Comparison of ENCODE assay signal across 21 cellular contexts in the genomic region with DNA sequence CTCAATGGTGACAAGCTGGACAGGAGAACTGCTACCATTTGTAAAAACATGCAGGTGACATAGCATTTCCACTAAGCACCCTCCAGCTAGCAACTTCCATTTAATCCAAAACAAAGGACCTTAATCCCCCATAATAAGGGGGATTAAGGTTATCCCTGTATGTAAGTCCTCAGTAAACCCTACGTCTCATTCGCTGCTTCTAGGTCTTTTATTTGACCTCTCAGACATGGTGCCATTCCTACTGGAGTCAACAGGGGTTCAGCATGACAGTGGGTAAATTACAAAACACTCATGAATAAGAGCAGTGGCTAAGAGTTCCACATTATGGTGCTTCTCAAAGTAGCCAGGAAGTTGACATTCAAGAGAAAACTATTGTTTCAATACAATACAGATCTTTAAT.
A peak's percentile ranks its signal among the peaks of the same experiment; 100 is the strongest.
DNase-seq lines count a peak whose midpoint lies in the region; FAIRE-seq and TF ChIP-seq lines count a peak whose summit lies in the region.
"Had no signal": no experiment of that assay in that cellular context is flagged by ENCODE, and none has a peak within 500 bp of the region (broad histone marks: within the 10 kb centered on the region; RNA-seq: fewer than 3 reads in every experiment).

No MANE protein-coding gene starts in this region.

- H3K4me2 ChIP-seq in mammary epithelial cell (ENCODE audit: insufficient read depth, low read depth, low read length) (no peak overlapping the region), keratinocyte (ENCODE audit: control insufficient read depth, extremely low read depth, insufficient read depth, low read depth, low read length) (no peak overlapping the region)

- no peak for TF ChIP-seq POLR2A in breast epithelium (IDR thresholded peaks at IDR 0.05)

- in situ Hi-C loops in mammary epithelial cell (cut with MboI; ENCODE audit: low sequenced_read_pairs in 2 of 2), result no loop called here

- H3K27ac ChIP-seq in mammary epithelial cell (ENCODE audit: insufficient read depth, low read depth, low read length) (no peak overlapping the region), breast epithelium (no peak overlapping the region), keratinocyte (ENCODE audit: control insufficient read depth, insufficient read depth, low read length) (no peak overlapping the region)
- H3K27ac ChIP-seq: 22Rv1, SJCRH30 had no signal

- H3K79me2 ChIP-seq in mammary epithelial cell (ENCODE audit: insufficient read depth, low read length) (no peaks in the 10 kb centered on the region), keratinocyte (ENCODE audit: control insufficient read depth, insufficient read depth, low read length) (no peaks in the 10 kb centered on the region)

- FAIRE-seq in keratinocyte (lab: Jason Lieb, UNC), result no peak
- FAIRE-seq: GM18507 had no signal

- peak overlapping the region; percentile 33 for H2AFZ ChIP-seq in mammary epithelial cell (ENCODE audit: low read depth, low read length)
- peak overlapping the region; percentile 10 for H2AFZ ChIP-seq in keratinocyte (ENCODE audit: control insufficient read depth, low read length)

- intact Hi-C loops in mammary epithelial cell (cut with micrococcal nuclease), result no loop called here
- intact Hi-C loops in breast epithelium (cut with DNase I; ENCODE audit: low total_unique reads), result no loop called here

- H3K4me3 ChIP-seq in mammary epithelial cell (replicated peaks in 1 of 3; ENCODE audit: insufficient read depth in 1 of 3, low read depth in 2 of 3, low read length in 3 of 3) (no peak overlapping the region), breast epithelium (no peak overlapping the region), keratinocyte (ENCODE audit: control insufficient read depth in 2 of 3, extremely low read depth in 1 of 3, insufficient read depth in 2 of 3, low read depth in 1 of 3, low read length in 3 of 3) (no peak overlapping the region)
- H3K4me3 ChIP-seq: SJCRH30 had no signal

- no TSS peak for BruUV-seq in mammary epithelial cell (replicated peaks; lab: Mats Ljungman, UMichigan)

- CTCF ChIA-PET in mammary epithelial cell (lab: Charles Lee; ENCODE audit: low non-redundant PET), result no interaction called here

- no peaks in the 10 kb centered on the region for H3K36me3 ChIP-seq in mammary epithelial cell (ENCODE audit: insufficient read depth, low read length)
- H3K36me3 ChIP-seq in breast epithelium, result no peaks in the 10 kb centered on the region
- no peaks in the 10 kb centered on the region for H3K36me3 ChIP-seq in keratinocyte (ENCODE audit: control insufficient read depth in 2 of 2, extremely low read depth in 1 of 2, insufficient read depth in 2 of 2, low read length in 2 of 2)
- H3K36me3 ChIP-seq: BE2C, SJCRH30 had no signal

- H4K20me1 ChIP-seq in mammary epithelial cell (ENCODE audit: insufficient read depth, low read length), result no peaks in the 10 kb centered on the region
- no peaks in the 10 kb centered on the region for H4K20me1 ChIP-seq in keratinocyte (ENCODE audit: control insufficient read depth, extremely low read depth, insufficient read depth, low read length)

- dilution Hi-C loops in mammary epithelial cell (cut with HindIII; ENCODE audit: low sequenced_read_pairs) (no loop called here), keratinocyte (cut with MboI; ENCODE audit: extremely low pct_ligation_motif_present, low sequenced_read_pairs) (no loop called here)

- H3K9ac ChIP-seq in mammary epithelial cell (ENCODE audit: insufficient read depth, low read length) (no peak overlapping the region), keratinocyte (ENCODE audit: control insufficient read depth, extremely low read depth, insufficient read depth, low read length) (no peak overlapping the region)

- DNase-seq in mammary epithelial cell, result no peak
- DNase-seq in breast epithelium (ENCODE audit: low spot score in 2 of 2), result no peak
- DNase-seq in NCI-H82 treated with DMSO at 0.1 percent for 48 hours (lab: John Stamatoyannopoulos, UW; ENCODE audit: unreplicated experiment), result peak; percentile 70
- DNase-seq in keratinocyte (ENCODE audit: low read depth, low spot score), result no peak
- DNase-seq in activated gamma-delta T cell treated with Interleukin-2 at 50 U/mL for 16 hours, result no peak
- DNase-seq in NCI-H128 (lab: John Stamatoyannopoulos, UW; ENCODE audit: unreplicated experiment), result no peak
- DNase-seq in stimulated activated CD4-positive, alpha-beta T cell treated with anti-CD3 and anti-CD28 coated beads, Interleukin-1b, Interleukin-23, amount 100 ng/mL, for 48 hours, result no peak
- DNase-seq: ACHN, BE2C, DMS53, H7, Karpas-422, NCI-H1092, NCI-H1436, NCI-H1930, NCI-H2107, NCI-H2227 treated with DMSO at 0.1 percent for 48 hours, PC-3 had no signal

- WGBS in mammary epithelial cell (ENCODE audit: low coverage, missing lambda C conversion rate), result 100% methylated on average over 2 of the region's 2 CpGs

- H3K4me1 ChIP-seq in mammary epithelial cell (ENCODE audit: insufficient read depth, low read length) (no peaks in the 10 kb centered on the region), breast epithelium (no peaks in the 10 kb centered on the region), keratinocyte (ENCODE audit: control insufficient read depth, extremely low read depth, insufficient read depth, low read length) (no peaks in the 10 kb centered on the region)
- H3K4me1 ChIP-seq: BE2C had no signal

- no peaks in the 10 kb centered on the region for H3K9me1 ChIP-seq in keratinocyte (ENCODE audit: control insufficient read depth, extremely low read depth, insufficient read depth, low read length)

- TF ChIP-seq CTCF in mammary epithelial cell (conservative IDR thresholded peaks at IDR 0.05 in 1 of 2, IDR thresholded peaks at IDR 0.05 in 1 of 2; ENCODE audit: extremely low read depth in 1 of 2, insufficient read depth in 1 of 2, low read depth in 1 of 2, low read length in 2 of 2), result no peak
- TF ChIP-seq CTCF in breast epithelium (IDR thresholded peaks at IDR 0.05), result no peak
- TF ChIP-seq CTCF in keratinocyte (optimal IDR thresholded peaks at IDR 0.05 in 1 of 3, IDR thresholded peaks at IDR 0.05 in 1 of 3, conservative IDR thresholded peaks at IDR 0.05 in 1 of 3; ENCODE audit: extremely low read depth in 1 of 3, insufficient read depth in 2 of 3, low read length in 3 of 3), result no peak

- H3K27me3 ChIP-seq in mammary epithelial cell (ENCODE audit: insufficient read depth, low read length) (no peaks in the 10 kb centered on the region), breast epithelium (no peaks in the 10 kb centered on the region), keratinocyte (ENCODE audit: control insufficient read depth, extremely low read depth, insufficient read depth, low read length) (no peaks in the 10 kb centered on the region)
- H3K27me3 ChIP-seq: SJCRH30 had no signal

- H3K9me3 ChIP-seq in mammary epithelial cell (replicated peaks; ENCODE audit: insufficient read depth, low read length), result no peaks in the 10 kb centered on the region
- no peaks in the 10 kb centered on the region for H3K9me3 ChIP-seq in breast epithelium
- no peaks in the 10 kb centered on the region for H3K9me3 ChIP-seq in keratinocyte (ENCODE audit: control insufficient read depth, low read depth, low read length)
- H3K9me3 ChIP-seq: BE2C had no signal
